1 cellular context compared by ENCODE assay signal in genomic region chr10:71278691-71279588, GRCh38.
TF ChIP-seq lines count a peak whose summit lies in the region.

No MANE protein-coding gene starts in this region.

TF ChIP-seq in GM23338, 12 proteins besides CTCF, POLR2A, EP300 and RAD21:
- TF ChIP-seq ZNF462 (CRISPR knock-in tag; IDR thresholded peaks at IDR 0.05): no peak
- no peak for TF ChIP-seq ZNF114 (CRISPR knock-in tag; IDR thresholded peaks at IDR 0.05)
- no peak for TF ChIP-seq ETS1 (IDR thresholded peaks at IDR 0.05)
- no peak for TF ChIP-seq NANOG (IDR thresholded peaks at IDR 0.05; ENCODE audit: borderline replicate concordance)
- no peak for TF ChIP-seq ZNF331 (CRISPR knock-in tag; IDR thresholded peaks at IDR 0.05; ENCODE audit: low read depth)
- TF ChIP-seq JUNB (IDR thresholded peaks at IDR 0.05; ENCODE audit: unreplicated experiment): no peak
- no peak for TF ChIP-seq CREB1 (CRISPR knock-in tag; IDR thresholded peaks at IDR 0.05; ENCODE audit: low read depth)
- TF ChIP-seq REST (IDR thresholded peaks at IDR 0.05; ENCODE audit: unreplicated experiment): no peak
- no peak for TF ChIP-seq POLR2AphosphoS5 (IDR thresholded peaks at IDR 0.05; ENCODE audit: low read depth)
- TF ChIP-seq STAT1 (IDR thresholded peaks at IDR 0.05; ENCODE audit: unreplicated experiment): no peak
- no peak for TF ChIP-seq EZH2phosphoT487 (IDR thresholded peaks at IDR 0.05; ENCODE audit: unreplicated experiment)
- TF ChIP-seq EZH2 (IDR thresholded peaks at IDR 0.05; ENCODE audit: low read depth, unreplicated experiment): no peak
